Comparison of ENCODE assay signal across 1 cellular context in genomic region chr12:109461846-109462766, GRCh38.
TF ChIP-seq lines count a peak whose summit lies in the region.

No MANE protein-coding gene starts in this region.

TF ChIP-seq in IMR-90, 13 proteins besides CTCF, POLR2A, EP300 and RAD21 (continued from another document):
- TF ChIP-seq USF2 (IDR thresholded peaks at IDR 0.05; ENCODE audit: low read depth, low read length) (no peak), RFX5 (IDR thresholded peaks at IDR 0.05; ENCODE audit: low read depth, low read length) (no peak), BHLHE40 (IDR thresholded peaks at IDR 0.05; ENCODE audit: low read depth, low read length) (no peak), NFE2L2 (IDR thresholded peaks at IDR 0.05; ENCODE audit: low read depth, low read length) (no peak; the same call in 1 of the 2 replicates)
